8 cellular contexts compared by ENCODE assay signal in the genomic region with DNA sequence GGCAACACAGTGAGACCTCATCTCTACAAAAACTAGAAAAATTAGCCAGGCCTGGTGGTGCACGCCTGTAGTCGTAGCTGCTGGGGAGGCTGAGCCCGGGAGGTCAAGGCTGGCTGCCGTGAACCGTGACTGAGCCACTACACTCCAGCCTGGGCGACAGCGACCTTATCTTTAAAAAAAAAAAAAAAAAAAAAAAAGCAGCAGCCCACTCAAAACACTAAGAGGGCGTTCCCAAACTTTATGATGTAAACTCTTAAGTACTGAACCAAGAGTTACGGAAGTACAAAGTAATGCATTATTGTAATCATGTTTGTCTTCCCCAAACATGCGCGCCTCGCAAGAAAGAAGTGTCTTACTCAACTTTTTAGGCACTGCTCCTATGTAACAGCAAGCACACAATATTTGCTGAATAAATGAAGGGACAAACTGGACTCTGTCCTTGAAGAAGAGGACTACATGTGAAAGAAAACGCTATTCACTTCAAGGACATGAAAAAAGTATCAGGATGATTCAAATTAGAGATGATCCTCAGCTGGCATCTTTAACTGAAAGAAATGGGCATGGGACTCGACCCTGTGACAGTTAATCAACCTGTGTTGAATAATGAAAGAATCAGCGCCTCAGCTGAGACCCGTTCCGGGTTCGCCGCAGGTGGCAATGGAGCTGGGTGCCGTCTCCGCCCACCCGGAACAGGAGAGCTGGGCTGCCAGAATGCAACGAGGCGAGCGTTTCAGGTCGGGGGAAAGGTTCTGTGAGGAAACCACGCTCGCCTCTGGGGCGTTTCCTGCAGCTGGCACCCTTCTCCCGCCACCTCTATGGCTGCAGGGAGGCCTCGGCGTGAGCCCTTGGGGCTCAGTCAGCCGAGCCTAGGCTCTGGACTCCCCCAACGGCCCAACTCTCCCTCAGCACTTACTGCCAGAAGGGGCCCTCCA. TPM values are rescaled to one million over a fixed set of nuclear protein-coding genes. Genes with fewer than 3 reads are reported as not detected.
DNase-seq lines count a peak whose midpoint lies in the region; ATAC-seq and TF ChIP-seq lines count a peak whose summit lies in the region.

No MANE protein-coding gene starts in this region.

- POLR2A ChIA-PET in PC-9 (lab: Charles Lee; ENCODE audit: unreplicated experiment), result interaction anchor here (0.5 to 0.9 kb wide), 5 partner anchors 15 to 654 kb away, joined by 3 to 7 read pairs (median 4); a partner anchor contains a TSS

- no peaks in the 10 kb centered on the region for H3K9me2 ChIP-seq in PC-9 (ENCODE audit: insufficient read depth)

- H3K36me3 ChIP-seq in PC-9 (ENCODE audit: low read depth) (peaks cover 4% of the 10 kb centered on the region; the same call in 1 of the 2 replicates), stomach smooth muscle (ENCODE audit: control insufficient read depth in 2 of 2, insufficient read depth in 2 of 2, low read length in 2 of 2) (peaks cover 5 to 6% of the 10 kb centered on the region in 2 donors)

- peaks cover 20% of the 10 kb centered on the region for H3K79me2 ChIP-seq in PC-9 (ENCODE audit: low read depth)

- peak overlapping the region; percentile 94 for H3K27ac Mint-ChIP-seq in neural crest cell (ENCODE audit: unreplicated experiment)

- TF ChIP-seq CTCF in PC-9 (conservative IDR thresholded peaks at IDR 0.05) (no peak), fibroblast of pulmonary artery (IDR thresholded peaks at IDR 0.05; ENCODE audit: low read length, missing control alignments) (no peak), neural crest cell (conservative IDR thresholded peaks at IDR 0.05) (no peak)

- DNase-seq in CD1c-positive myeloid dendritic cell (ENCODE audit: extremely low spot score) (peak; percentile 90), PC-9 (peak; percentile 65 to 70), activated T-helper 1 cell treated with Interleukin-2 at 50 U/mL for 16 hours (ENCODE audit: low read depth) (peak; percentile 80), fibroblast of pulmonary artery (ENCODE audit: low read depth) (peak; percentile 64), neural crest cell (ENCODE audit: low read depth, low spot score) (peak; percentile 19)

- BruUV-seq in PC-9 (replicated peaks; lab: Mats Ljungman, UMichigan), result TSS peak; percentile 81

- peak; percentile 55 for ATAC-seq in GM19455 (IDR thresholded peaks at IDR 0.05; ENCODE audit: unreplicated experiment)
- ATAC-seq in HG03575 (IDR thresholded peaks at IDR 0.05; ENCODE audit: extremely low read depth, insufficient number of reproducible peaks, low FRiP score, unreplicated experiment), result peak; percentile 5

- H3K27ac ChIP-seq in PC-9 (peak overlapping the region; percentile 78), stomach smooth muscle (ENCODE audit: low read length) (peak overlapping the region; percentile 91)

- H3K36me3 Mint-ChIP-seq in neural crest cell (ENCODE audit: low read depth), result peaks cover 7% of the 10 kb centered on the region

- H4K20me1 ChIP-seq in PC-9 (ENCODE audit: insufficient read depth), result no peaks in the 10 kb centered on the region

- peak overlapping the region; percentile 75 for H3K4me3 ChIP-seq in PC-9
- H3K4me3 ChIP-seq in fibroblast of pulmonary artery (replicated peaks; ENCODE audit: low read depth, low read length), result peak overlapping the region; percentile 93
- H3K4me3 ChIP-seq in stomach smooth muscle (ENCODE audit: low read length in 2 of 2), result peak overlapping the region; percentile 93 to 94

- H3K9me3 ChIP-seq in PC-9 (ENCODE audit: insufficient read depth, low read depth) (no peaks in the 10 kb centered on the region), stomach smooth muscle (ENCODE audit: control insufficient read depth in 2 of 2, low read length in 2 of 2) (no peaks in the 10 kb centered on the region)

- intact Hi-C loops in PC-9 (cut with micrococcal nuclease; ENCODE audit: unreplicated experiment), result loop anchor here (1.0 to 5.0 kb wide), 4 partner anchors 49 to 175 kb away; a partner anchor contains a TSS

- peak overlapping the region; percentile 91 for H2AFZ ChIP-seq in PC-9

- peaks cover 18% of the 10 kb centered on the region for H3K4me1 Mint-ChIP-seq in neural crest cell

- no peaks in the 10 kb centered on the region for H3F3A ChIP-seq in PC-9 (ENCODE audit: insufficient read depth, low read depth)

- CTCF ChIA-PET in PC-9 (lab: Charles Lee), result interaction anchor here (0.6 to 1.6 kb wide), 14 partner anchors 28 to 103 kb away, joined by 3 to 26 read pairs (median 5); a partner anchor contains a TSS

- H3K4me2 ChIP-seq in PC-9, result peak overlapping the region; percentile 91

- H3K27me3 Mint-ChIP-seq in neural crest cell (ENCODE audit: low read depth), result peaks cover 12% of the 10 kb centered on the region

- H3K9me3 Mint-ChIP-seq in neural crest cell, result peaks cover 2% of the 10 kb centered on the region

- peak overlapping the region; percentile 87 to 94 for H3K9ac ChIP-seq in stomach smooth muscle (ENCODE audit: low read length in 2 of 2)

- H3K4me1 ChIP-seq in PC-9 (replicated peaks; ENCODE audit: insufficient read depth), result peaks cover 13% of the 10 kb centered on the region
- H3K4me1 ChIP-seq in stomach smooth muscle (ENCODE audit: control insufficient read depth, insufficient read depth, low read length), result peaks cover 4% of the 10 kb centered on the region

- H3K27me3 ChIP-seq in PC-9 (ENCODE audit: insufficient read depth, low read depth) (no peaks in the 10 kb centered on the region), stomach smooth muscle (ENCODE audit: control insufficient read depth in 1 of 2, insufficient read depth in 2 of 2, low read length in 2 of 2) (no peaks in the 10 kb centered on the region)

- peak overlapping the region; percentile 99 for H3K4me3 Mint-ChIP-seq in neural crest cell

RNA-seq across cellular contexts. Expression of a gene that starts 0.7 kb away (rescaled TPM):
- total RNA-seq in PC-9 (2021) (63.2 and 64.2 TPM in 2 replicates), neural crest cell (61.7 and 64.2 TPM in 2 replicates)

RNA-seq across cellular contexts. Expression of a gene that starts 48.4 kb away (rescaled TPM):
- total RNA-seq in PC-9 (2021) (0.61 and 2.0 TPM in 2 replicates), neural crest cell (0.35 and 0.68 TPM in 2 replicates)

RNA-seq across cellular contexts. Expression of a gene that starts 48.6 kb away (rescaled TPM):
- total RNA-seq in PC-9 (2021), result 606 and 685 TPM in 2 replicates
- total RNA-seq in neural crest cell, result 95.2 and 104 TPM in 2 replicates

Comparison
In these comparisons a context has a peak if more than half of its experiments do, and no peak if none do; other contexts are left out.
1. Peak in every context shown above with its lines: DNase-seq, ATAC-seq, H3K4me3 ChIP-seq and H3K27ac ChIP-seq.
2. DNase-seq: peak in every context shown above with its lines; median percentile 90 in CD1c-positive myeloid dendritic cell; 80 in activated T-helper 1 cell treated with Interleukin-2 at 50 U/mL for 16 hours; 68 in PC-9; 64 in fibroblast of pulmonary artery; 19 in neural crest cell.